ENCODE assay signal across 13 cellular contexts in the genomic region with DNA sequence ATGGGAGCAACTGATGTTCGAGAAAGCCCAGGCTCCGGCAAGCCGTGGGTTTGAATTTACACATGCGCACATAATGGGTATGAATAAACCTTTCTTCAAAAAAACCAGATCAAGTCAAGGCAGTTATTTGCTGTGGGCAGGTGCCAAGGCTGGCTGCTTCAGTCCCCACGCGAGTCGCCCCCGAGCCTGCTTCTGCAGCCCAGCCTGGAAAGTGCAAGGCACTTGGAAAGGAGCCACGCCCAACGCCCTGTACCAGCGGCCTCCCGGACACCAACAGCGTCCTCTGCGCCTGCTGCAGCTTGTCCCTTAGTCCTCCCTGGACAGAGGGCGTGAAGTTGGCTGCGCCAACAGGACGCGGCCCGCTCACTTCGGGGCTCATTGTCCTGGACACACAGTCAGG.
DNase-seq lines count a peak whose midpoint lies in the region; ATAC-seq, FAIRE-seq and TF ChIP-seq lines count a peak whose summit lies in the region.
"Had no signal": no experiment of that assay in that cellular context is flagged by ENCODE, and none has a peak within 500 bp of the region (broad histone marks: within the 10 kb centered on the region; RNA-seq: fewer than 3 reads in every experiment).

No MANE protein-coding gene starts in this region.

- H3K9me3 ChIP-seq in H9 (ENCODE audit: control insufficient read depth, low read depth, low read length) (no peaks in the 10 kb centered on the region), H1 (ENCODE audit: insufficient read depth in 2 of 2, low read depth in 1 of 2, low read length in 1 of 2) (no peaks in the 10 kb centered on the region), kidney (ENCODE audit: control insufficient read depth in 1 of 2, low read length in 2 of 2) (no peaks in the 10 kb centered on the region), skeletal muscle satellite cell (replicated peaks; ENCODE audit: low read length) (no peaks in the 10 kb centered on the region)

- H4K20me1 ChIP-seq in H9 (ENCODE audit: control insufficient read depth, insufficient read depth, insufficient read length) (no peaks in the 10 kb centered on the region), H1 (replicated peaks in 1 of 2; ENCODE audit: control insufficient read depth in 1 of 2, insufficient read depth in 2 of 2, low read length in 2 of 2) (peaks cover 0 to 1% of the 10 kb centered on the region in 2 experiments)

- H3K4me2 ChIP-seq in H9 (ENCODE audit: insufficient read depth, insufficient read length, low read length) (peak overlapping the region; percentile 66), H1 (ENCODE audit: insufficient read depth in 1 of 2, low read depth in 2 of 2, low read length in 2 of 2) (peak overlapping the region; percentile 77 to 95), skeletal muscle satellite cell (ENCODE audit: low read length) (peak overlapping the region; percentile 84)

- intact Hi-C loops in kidney (cut with DNase I), result no loop called here

- H3K23ac ChIP-seq in H9 (ENCODE audit: insufficient read length, low read depth, low read length) (no peak overlapping the region), H1 (ENCODE audit: insufficient read length) (no peak overlapping the region)

- H3K27me3 Mint-ChIP-seq in H9 (ENCODE audit: low read depth), result peaks cover 58% of the 10 kb centered on the region
- peaks cover 38% of the 10 kb centered on the region for H3K27me3 Mint-ChIP-seq in activated CD4-positive, alpha-beta memory T cell treated with anti-CD3 and anti-CD28 coated beads, Interleukin-2, amount 10 ng/mL, durations not matched to agents 7 days and 5 days

- no peak overlapping the region for H2BK120ac ChIP-seq in H9 (ENCODE audit: low read depth, low read length, poor library complexity, severe bottlenecking)
- H2BK120ac ChIP-seq in H1 (replicated peaks; ENCODE audit: low read depth, low read length), result no peak overlapping the region

- H3K4me3 Mint-ChIP-seq in H9, result peak overlapping the region; percentile 63 to 76
- H3K4me3 Mint-ChIP-seq in activated CD4-positive, alpha-beta memory T cell treated with anti-CD3 and anti-CD28 coated beads, Interleukin-2, amount 10 ng/mL, durations not matched to agents 7 days and 5 days, result no peak overlapping the region

- DNase-seq in H9, result peak; percentile 62
- DNase-seq in H1 (ENCODE audit: low read depth in 1 of 2, low spot score in 2 of 2), result peak in 1 of 2 experiments; percentile 62
- no peak for DNase-seq in kidney
- DNase-seq in activated CD4-positive, alpha-beta memory T cell treated with anti-CD3 and anti-CD28 coated beads, Interleukin-2, amount 10 ng/mL, durations not matched to agents 7 days and 5 days, result no peak
- DNase-seq in AG08396 (ENCODE audit: low spot score), result no peak
- no peak for DNase-seq in NCI-H2171 treated with DMSO at 0.1 percent for 48 hours (lab: John Stamatoyannopoulos, UW)
- DNase-seq: activated gamma-delta T cell; effector CD8-positive, alpha-beta T cell; NCI-H2081 treated with DMSO at 0.1 percent for 48 hours had no signal

- H3K56ac ChIP-seq in H9 (ENCODE audit: insufficient read length, low read depth, low read length), result no peak overlapping the region
- H3K56ac ChIP-seq in H1 (replicated peaks; ENCODE audit: insufficient read length, low read depth, low read length), result no peak overlapping the region

- CTCF ChIA-PET in H1 (lab: Charles Lee; ENCODE audit: partially characterized antibody), result interaction anchor here (0.9 to 1.8 kb wide), 3 partner anchors 60 to 155 kb away, joined by 3 to 6 read pairs (median 4); no protein-coding TSS in a partner anchor
- CTCF ChIA-PET in activated CD4-positive, alpha-beta memory T cell treated with anti-CD3 and anti-CD28 coated beads, Interleukin-2, amount 10 ng/mL, durations not matched to agents 7 days and 5 days (lab: Charles Lee), result no interaction called here

- no peaks in the 10 kb centered on the region; a peak in 1 of 5 replicates for H3K9me3 Mint-ChIP-seq in H9
- H3K9me3 Mint-ChIP-seq in activated CD4-positive, alpha-beta memory T cell treated with anti-CD3 and anti-CD28 coated beads, Interleukin-2, amount 10 ng/mL, durations not matched to agents 7 days and 5 days, result no peaks in the 10 kb centered on the region
- H3K9me3 Mint-ChIP-seq: stimulated activated memory B cell treated with anti-CD40 and anti-IgM and Interleukin-4, amounts not matched to agents 10 μg/mL and 1 μg/mL and 100 μg/mL, for 72 hours had no signal

- H3K79me2 ChIP-seq in H9 (ENCODE audit: insufficient read depth, low read length), result no peaks in the 10 kb centered on the region
- H3K79me2 ChIP-seq in H1 (ENCODE audit: control insufficient read depth in 1 of 2, insufficient read depth in 2 of 2, low read length in 2 of 2), result no peaks in the 10 kb centered on the region

- POLR2A ChIA-PET in H1 (lab: Charles Lee; ENCODE audit: partially characterized antibody), result interaction anchor here (1.6 to 2.8 kb wide), 2 partner anchors 21 to 24 kb away, joined by 5 to 19 read pairs; no protein-coding TSS in a partner anchor
- POLR2A ChIA-PET in activated CD4-positive, alpha-beta memory T cell treated with anti-CD3 and anti-CD28 coated beads, Interleukin-2, amount 10 ng/mL, durations not matched to agents 7 days and 5 days (lab: Charles Lee), result no interaction called here

- H2AFZ ChIP-seq in H9 (ENCODE audit: low read length) (no peak overlapping the region), H1 (ENCODE audit: low read length) (no peak overlapping the region)

- H2AK5ac ChIP-seq in H9 (ENCODE audit: insufficient read length, low read length) (no peak overlapping the region), H1 (ENCODE audit: low read depth, low read length) (no peak overlapping the region)

- no peak for TF ChIP-seq RAD21 in H1 (IDR thresholded peaks at IDR 0.05 in 1 of 2, conservative IDR thresholded peaks at IDR 0.05 in 1 of 2; ENCODE audit: low read depth in 2 of 2, low read length in 2 of 2)

- H3K23me2 ChIP-seq in H9 (ENCODE audit: insufficient read length, low read depth, low read length, poor library complexity, severe bottlenecking) (peaks cover 15% of the 10 kb centered on the region), H1 (ENCODE audit: low read depth, low read length) (peaks cover 7% of the 10 kb centered on the region; the same call in 1 of the 2 replicates)

- H3K9ac ChIP-seq in H9 (ENCODE audit: extremely low read depth, insufficient read length, low read length) (no peak overlapping the region), H1 (replicated peaks in 1 of 4; ENCODE audit: extremely low read depth in 1 of 4, low read depth in 3 of 4, low read length in 3 of 4) (no peak overlapping the region), kidney (ENCODE audit: low read length in 2 of 2) (peak overlapping the region in 1 of 2 donors; percentile 48), skeletal muscle satellite cell (ENCODE audit: low read depth, low read length) (no peak overlapping the region)

- no peak overlapping the region for H3K18ac ChIP-seq in H9 (ENCODE audit: insufficient read length, low read depth, low read length)
- H3K18ac ChIP-seq in H1 (ENCODE audit: extremely low read depth, low read length), result peak overlapping the region; percentile 87

- WGBS in H9 (ENCODE audit: extremely low coverage, insufficient read length, low lambda C conversion rate), result no CpG with 5 or more reads among the region's 20 CpGs
- 24% methylated on average over 20 of the region's 20 CpGs; no CpG with 5 or more reads in 1 of the 2 experiments for WGBS in H1 (ENCODE audit: extremely low coverage in 1 of 2, insufficient coverage in 1 of 2, insufficient read length in 1 of 2, insufficient replicate concordance in 2 of 2, low coverage in 1 of 2, low lambda C conversion rate in 2 of 2, missing lambda C conversion rate in 1 of 2), 2 experiments

- peaks cover 0 to 4% (median 0%) of the 10 kb centered on the region in 3 experiments; a peak in 1 of 7 replicates for H3K36me3 Mint-ChIP-seq in H9 (ENCODE audit: insufficient read depth in 1 of 3, low read depth in 3 of 3)
- H3K36me3 Mint-ChIP-seq in activated CD4-positive, alpha-beta memory T cell treated with anti-CD3 and anti-CD28 coated beads, Interleukin-2, amount 10 ng/mL, durations not matched to agents 7 days and 5 days (ENCODE audit: low read depth), result no peaks in the 10 kb centered on the region
- H3K36me3 Mint-ChIP-seq: stimulated activated memory B cell treated with anti-CD40 and anti-IgM and Interleukin-4, amounts not matched to agents 10 μg/mL and 1 μg/mL and 100 μg/mL, for 72 hours had no signal

- H3K27me3 ChIP-seq in H9 (ENCODE audit: insufficient read depth, low read length) (no peaks in the 10 kb centered on the region; the same call in 1 of the 2 replicates), H1 (replicated peaks in 1 of 4; ENCODE audit: control insufficient read depth in 3 of 4, extremely low read depth in 1 of 4, insufficient read depth in 3 of 4, low read length in 3 of 4) (peaks cover 0 to 24% (median 8%) of the 10 kb centered on the region in 4 experiments; a peak in 6 of 7 replicates), skeletal muscle satellite cell (ENCODE audit: control insufficient read depth, insufficient read depth, low read length) (peaks cover 11% of the 10 kb centered on the region)

- no peak overlapping the region for H2BK15ac ChIP-seq in H9 (ENCODE audit: low read depth, low read length)
- H2BK15ac ChIP-seq in H1 (ENCODE audit: low read length), result peak overlapping the region; percentile 46; the same call in 1 of the 2 replicates

- TF ChIP-seq POLR2A in H1 (IDR thresholded peaks at IDR 0.05; ENCODE audit: control extremely low read depth in 1 of 2, low read depth in 2 of 2, low read length in 2 of 2), result no peak

- peaks cover 42 to 48% of the 10 kb centered on the region in 2 experiments for H3K4me1 Mint-ChIP-seq in H9
- H3K4me1 Mint-ChIP-seq in activated CD4-positive, alpha-beta memory T cell treated with anti-CD3 and anti-CD28 coated beads, Interleukin-2, amount 10 ng/mL, durations not matched to agents 7 days and 5 days, result no peaks in the 10 kb centered on the region

- FAIRE-seq in H1 (lab: Jason Lieb, UNC) (no peak), kidney (lab: Jason Lieb, UNC) (no peak)

- H3K4me1 ChIP-seq in H9 (ENCODE audit: insufficient read depth, low read length) (no peaks in the 10 kb centered on the region; the same call in 1 of the 2 replicates), H1 (replicated peaks in 1 of 4; ENCODE audit: control insufficient read depth in 3 of 4, insufficient read depth in 4 of 4, low read length in 3 of 4) (peaks cover 2 to 18% (median 10%) of the 10 kb centered on the region in 4 experiments; a peak in 6 of 7 replicates), kidney (ENCODE audit: control insufficient read depth in 1 of 2, insufficient read depth in 1 of 2, low read depth in 1 of 2, low read length in 2 of 2) (peaks cover 29 to 48% of the 10 kb centered on the region in 2 donors), skeletal muscle satellite cell (ENCODE audit: control insufficient read depth, insufficient read depth, low read length) (peaks cover 32% of the 10 kb centered on the region)

- H3K4ac ChIP-seq in H9 (ENCODE audit: low read depth, low read length) (no peak overlapping the region), H1 (replicated peaks; ENCODE audit: insufficient read length, low read depth, low read length) (no peak overlapping the region)

- H3K27ac Mint-ChIP-seq in H9, result no peak overlapping the region
- no peak overlapping the region for H3K27ac Mint-ChIP-seq in activated CD4-positive, alpha-beta memory T cell treated with anti-CD3 and anti-CD28 coated beads, Interleukin-2, amount 10 ng/mL, durations not matched to agents 7 days and 5 days
- H3K27ac Mint-ChIP-seq: stimulated activated memory B cell treated with anti-CD40 and anti-IgM and Interleukin-4, amounts not matched to agents 10 μg/mL and 1 μg/mL and 100 μg/mL, for 72 hours had no signal

- H3K27ac ChIP-seq in H9 (ENCODE audit: insufficient read length, low read depth, low read length) (no peak overlapping the region), H1 (ENCODE audit: low read depth, low read length) (no peak overlapping the region), kidney (ENCODE audit: low read depth in 2 of 2, low read length in 2 of 2) (peak overlapping the region; percentile 66 to 80)
- H3K27ac ChIP-seq: C4-2B had no signal

- H4K8ac ChIP-seq in H9 (replicated peaks; ENCODE audit: insufficient read length, low read depth, low read length), result no peak overlapping the region
- H4K8ac ChIP-seq in H1 (ENCODE audit: extremely low read depth, insufficient read depth, low read length), result no peak overlapping the region; the same call in 1 of the 2 replicates

- no peak overlapping the region for H4K5ac ChIP-seq in H9 (ENCODE audit: insufficient read length, low read depth, low read length)
- H4K5ac ChIP-seq in H1 (ENCODE audit: insufficient read length, low read depth, low read length), result no peak overlapping the region

- H3K4me3 ChIP-seq in H1 (ENCODE audit: extremely low read depth in 1 of 4, insufficient read depth in 2 of 4, low read depth in 3 of 4, low read length in 4 of 4) (peak overlapping the region; percentile 46 to 61 (median 54); a peak in 7 of 8 replicates), kidney (ENCODE audit: low read length in 2 of 2) (peak overlapping the region; percentile 66 to 67), skeletal muscle satellite cell (ENCODE audit: low read length) (peak overlapping the region; percentile 69)

- H2BK5ac ChIP-seq in H9 (ENCODE audit: insufficient read length, low read length) (no peak overlapping the region), H1 (ENCODE audit: low read depth, low read length) (no peak overlapping the region)

- TF ChIP-seq CTCF in H9 (conservative IDR thresholded peaks at IDR 0.05), result no peak
- TF ChIP-seq CTCF in H1 (IDR thresholded peaks at IDR 0.05; ENCODE audit: control extremely low read depth in 1 of 3, insufficient read depth in 1 of 3, low read depth in 1 of 3, low read length in 3 of 3), result no peak
- no peak for TF ChIP-seq CTCF in kidney (IDR thresholded peaks at IDR 0.05; ENCODE audit: borderline replicate concordance, extremely low read depth, insufficient read depth)

- no peak for ATAC-seq in HG03469 (IDR thresholded peaks at IDR 0.05; ENCODE audit: unreplicated experiment)
- ATAC-seq: stimulated activated memory B cell treated with anti-CD40 and anti-IgM and Interleukin-4, amounts not matched to agents 10 μg/mL and 1 μg/mL and 100 μg/mL, for 72 hours had no signal

- H2BK12ac ChIP-seq in H9 (ENCODE audit: insufficient read length, low read depth, low read length), result no peak overlapping the region
- H2BK12ac ChIP-seq in H1 (ENCODE audit: low read depth, low read length), result no peak overlapping the region

- H3K14ac ChIP-seq in H9 (ENCODE audit: insufficient read depth, low read length) (no peak overlapping the region), H1 (ENCODE audit: insufficient read length) (no peak overlapping the region)

- no peak overlapping the region for H3T11ph ChIP-seq in H9 (ENCODE audit: low read length)

- no peak for TF ChIP-seq EP300 in H1 (IDR thresholded peaks at IDR 0.05; ENCODE audit: borderline replicate concordance in 1 of 2, low read depth in 2 of 2, low read length in 2 of 2)

- H3K36me3 ChIP-seq in H1 (ENCODE audit: control insufficient read depth in 2 of 4, insufficient read depth in 4 of 4, low read length in 3 of 4) (no peaks in the 10 kb centered on the region), kidney (ENCODE audit: control insufficient read depth in 1 of 2, insufficient read depth in 2 of 2, low read length in 2 of 2) (no peaks in the 10 kb centered on the region), skeletal muscle satellite cell (ENCODE audit: insufficient read depth, low read length) (no peaks in the 10 kb centered on the region)

- H3K79me1 ChIP-seq in H9 (ENCODE audit: insufficient read depth, low read depth, low read length, poor library complexity, severe bottlenecking), result no peaks in the 10 kb centered on the region
- no peaks in the 10 kb centered on the region for H3K79me1 ChIP-seq in H1 (ENCODE audit: low read depth, low read length)

- H4K91ac ChIP-seq in H9 (ENCODE audit: insufficient read length, low read depth, low read length), result no peak overlapping the region
- H4K91ac ChIP-seq in H1 (replicated peaks; ENCODE audit: insufficient read length, low read length), result no peak overlapping the region

- H2BK20ac ChIP-seq in H9 (ENCODE audit: low read depth, low read length, poor library complexity, severe bottlenecking) (no peak overlapping the region), H1 (ENCODE audit: low read length) (no peak overlapping the region)

Comparison
In these comparisons a context has a peak if more than half of its experiments do, and no peak if none do; other contexts are left out.
1. H3K27ac ChIP-seq: peak in kidney (2 of 2); none in H9 (single experiment) and H1 (single experiment).
2. Peak in every context shown above with its lines, with median percentiles within 50 percentile points of each other: H3K4me2 ChIP-seq and H3K4me3 ChIP-seq.